Comparison of ENCODE assay signal across 8 cellular contexts in genomic region chr19:2149980-2150793, GRCh38. TPM values are rescaled to one million over a fixed set of nuclear protein-coding genes. Genes with fewer than 3 reads are reported as not detected.
DNase-seq lines count a peak whose midpoint lies in the region; TF ChIP-seq lines count a peak whose summit lies in the region.

No MANE protein-coding gene starts in this region.

- H3K4me1 Mint-ChIP-seq in endothelial cell (ENCODE audit: unreplicated experiment) (peaks cover 16% of the 10 kb centered on the region), neural progenitor cell (peaks cover 34% of the 10 kb centered on the region)

- H3K4me1 ChIP-seq in neural progenitor cell: peaks cover 16% of the 10 kb centered on the region

- H3K27ac Mint-ChIP-seq in endothelial cell (ENCODE audit: unreplicated experiment) (peak overlapping the region; percentile 91), neural progenitor cell (no peak overlapping the region)

- H3K9ac ChIP-seq in neural progenitor cell: peak overlapping the region; percentile 99

- POLR2A ChIA-PET in GM10248 (lab: Yijun Ruan, JAX): interaction anchor here (0.6 kb wide), 2 partner anchors 473 to 1147 kb away, joined by 3 read pairs; no protein-coding TSS in a partner anchor

- H3K79me2 ChIP-seq in neural progenitor cell (ENCODE audit: low read depth): peaks cover 60% of the 10 kb centered on the region

- no peak for TF ChIP-seq CTCF in GM12864 (IDR thresholded peaks at IDR 0.05; ENCODE audit: low read depth, low read length, missing control alignments)
- TF ChIP-seq CTCF in endothelial cell (IDR thresholded peaks at IDR 0.05; ENCODE audit: unreplicated experiment): no peak
- no peak for TF ChIP-seq CTCF in neural progenitor cell (IDR thresholded peaks at IDR 0.05)
- no peak for TF ChIP-seq CTCF in GM10248 (IDR thresholded peaks at IDR 0.05; ENCODE audit: control extremely low read depth, extremely low read depth, low read depth, missing control alignments)

- H3K4me3 ChIP-seq in GM12864 (ENCODE audit: low read depth, low read length): peak overlapping the region; percentile 99
- peak overlapping the region; percentile 100 for H3K4me3 ChIP-seq in neural progenitor cell

- no peaks in the 10 kb centered on the region for H3K27me3 ChIP-seq in neural progenitor cell

- peaks cover 61% of the 10 kb centered on the region for H4K20me1 ChIP-seq in neural progenitor cell (ENCODE audit: low read depth)

- H2AFZ ChIP-seq in neural progenitor cell (replicated peaks): no peak overlapping the region

- no peaks in the 10 kb centered on the region for H3K9me3 Mint-ChIP-seq in endothelial cell (ENCODE audit: unreplicated experiment)
- H3K9me3 Mint-ChIP-seq in neural progenitor cell: no peaks in the 10 kb centered on the region

- no peaks in the 10 kb centered on the region for H3K36me3 Mint-ChIP-seq in endothelial cell (ENCODE audit: low read depth, unreplicated experiment)
- peaks cover 4% of the 10 kb centered on the region for H3K36me3 Mint-ChIP-seq in neural progenitor cell

- H3K9me3 ChIP-seq in neural progenitor cell (ENCODE audit: low read depth): no peaks in the 10 kb centered on the region

- H3F3A ChIP-seq in neural progenitor cell (ENCODE audit: low read depth): peaks cover 9% of the 10 kb centered on the region

- H3K27ac ChIP-seq in neural progenitor cell: no peak overlapping the region

- H3K27me3 Mint-ChIP-seq in endothelial cell (ENCODE audit: unreplicated experiment) (peaks cover 7% of the 10 kb centered on the region), neural progenitor cell (ENCODE audit: insufficient read depth, low read depth) (peaks cover 2% of the 10 kb centered on the region)

- DNase-seq in GM12864 (ENCODE audit: low read depth): no peak
- peak; percentile 15 for DNase-seq in OCI-M1 (lab: John Stamatoyannopoulos, UW)
- peak; percentile 33 for DNase-seq in endothelial cell (ENCODE audit: low spot score)
- DNase-seq in neural progenitor cell (ENCODE audit: low spot score): peak; percentile 42
- no peak for DNase-seq in GM10248 (ENCODE audit: extremely low spot score)
- no peak for DNase-seq in putamen (ENCODE audit: low spot score)
- DNase-seq in GM19238 (ENCODE audit: insufficient read length, low spot score): no peak
- DNase-seq in NCI-H1048 (lab: John Stamatoyannopoulos, UW): no peak

- peak overlapping the region; percentile 95 for H3K4me3 Mint-ChIP-seq in endothelial cell (ENCODE audit: unreplicated experiment)
- H3K4me3 Mint-ChIP-seq in neural progenitor cell: peak overlapping the region; percentile 90

- CTCF ChIA-PET in GM10248 (lab: Yijun Ruan, JAX): no interaction called here

- no peaks in the 10 kb centered on the region for H3K36me3 ChIP-seq in neural progenitor cell

- peak overlapping the region; percentile 93 for H3K4me2 ChIP-seq in neural progenitor cell

RNA-seq across cellular contexts. Expression of gene AP3D1, which starts 1.2 kb away (rescaled TPM):
- 169 TPM for total RNA-seq in endothelial cell (ENCODE audit: unreplicated experiment)
- 50.9 and 93.7 TPM in 2 replicates for total RNA-seq in neural progenitor cell (ENCODE audit: low replicate concordance)

RNA-seq across cellular contexts. Expression of gene DOT1L, which starts 13.5 kb away (rescaled TPM):
- 57.1 TPM for total RNA-seq in endothelial cell (ENCODE audit: unreplicated experiment)
- total RNA-seq in neural progenitor cell (ENCODE audit: low replicate concordance): 8.9 and 21.1 TPM in 2 replicates

RNA-seq across cellular contexts. Expression of gene IZUMO4, which starts 53.5 kb away (rescaled TPM):
- total RNA-seq in endothelial cell (ENCODE audit: unreplicated experiment) (8.9 TPM), neural progenitor cell (ENCODE audit: low replicate concordance) (3.7 TPM in 1 of 2 replicates, not detected in the other)

RNA-seq across cellular contexts. Expression of gene MOB3A, which starts 54.1 kb away (rescaled TPM):
- total RNA-seq in endothelial cell (ENCODE audit: unreplicated experiment): 88.5 TPM
- 6.0 and 15.9 TPM in 2 replicates for total RNA-seq in neural progenitor cell (ENCODE audit: low replicate concordance)

Comparison
In these comparisons a context has a peak if more than half of its experiments do, and no peak if none do; other contexts are left out.
1. DNase-seq: peak in OCI-M1 (single experiment), endothelial cell (single experiment) and neural progenitor cell (single experiment); none in GM12864 (single experiment), GM10248 (single experiment), putamen (single experiment), GM19238 (single experiment) and NCI-H1048 (single experiment).